ENCODE assay signal across 26 cellular contexts in the genomic region with DNA sequence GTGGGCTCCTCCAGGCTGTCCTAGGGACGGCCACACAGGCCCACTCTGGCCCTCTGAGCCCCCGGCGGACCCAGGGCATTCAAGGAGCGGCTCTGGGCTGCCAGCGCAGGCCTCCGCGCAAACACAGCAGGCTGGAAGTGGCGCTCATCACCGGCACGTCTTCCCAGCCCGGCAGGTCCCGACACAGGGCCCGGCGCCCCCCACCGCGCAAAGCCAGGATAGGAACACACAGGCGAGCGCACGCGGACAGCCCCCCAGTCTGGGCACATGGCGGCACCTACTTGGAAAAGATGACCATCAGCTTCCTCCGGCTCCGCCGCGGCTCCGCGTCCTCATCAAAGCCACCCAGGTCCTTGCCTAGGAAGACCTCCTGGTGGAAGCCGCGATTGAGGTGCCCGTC. TPM values are rescaled to one million over a fixed set of nuclear protein-coding genes. Genes with fewer than 3 reads are reported as not detected.
DNase-seq lines count a peak whose midpoint lies in the region; ATAC-seq, FAIRE-seq and TF ChIP-seq lines count a peak whose summit lies in the region.
"Had no signal": no experiment of that assay in that cellular context is flagged by ENCODE, and none has a peak within 500 bp of the region (broad histone marks: within the 10 kb centered on the region; RNA-seq: fewer than 3 reads in every experiment).

No MANE protein-coding gene starts in this region.

- TF ChIP-seq RAD21 in HCT116 (IDR thresholded peaks at IDR 0.05; ENCODE audit: low read depth) (no peak), K562 (CRISPR knock-in tag; conservative IDR thresholded peaks at IDR 0.05 in 1 of 2, IDR thresholded peaks at IDR 0.05 in 1 of 2) (no peak)

- H3K9me3 ChIP-seq in HCT116 (ENCODE audit: control insufficient read depth in 1 of 2, insufficient read depth in 1 of 2, low read depth in 1 of 2, low read length in 2 of 2) (no peaks in the 10 kb centered on the region), Loucy (ENCODE audit: insufficient read depth, low read depth, low read length) (no peaks in the 10 kb centered on the region), K562 (replicated peaks; ENCODE audit: control insufficient read depth, insufficient read depth, low read depth, low read length) (peaks cover 5% of the 10 kb centered on the region), tibial nerve (no peaks in the 10 kb centered on the region)
- H3K9me3 ChIP-seq: A549; BLaER1 treated with 17β-estradiol and CSF1 and Interleukin-3, amounts not matched to agents 10 nM and 100 nM; Caco-2 had no signal

- peaks cover 74% of the 10 kb centered on the region for H3K36me3 Mint-ChIP-seq in activated T-cell treated with anti-CD3 and anti-CD28 coated beads, Interleukin-2, amount 50 U/mL, for 24 hours (ENCODE audit: low read depth)

- no peaks in the 10 kb centered on the region for H3F3A ChIP-seq in Loucy (ENCODE audit: low read depth)

- H3K9me1 ChIP-seq in K562 (ENCODE audit: control insufficient read depth, insufficient read depth, low read length): no peaks in the 10 kb centered on the region

- H3K9ac ChIP-seq in HCT116 (ENCODE audit: low read length): no peak overlapping the region
- H3K9ac ChIP-seq in Loucy (ENCODE audit: low read depth, low read length, poor library complexity, severe bottlenecking): no peak overlapping the region
- H3K9ac ChIP-seq in K562 (ENCODE audit: insufficient read depth in 1 of 2, low read depth in 2 of 2, low read length in 2 of 2): no peak overlapping the region; a peak in 1 of 4 replicates

- TF ChIP-seq CTCF in HCT116 (IDR thresholded peaks at IDR 0.05 in 2 of 3, conservative IDR thresholded peaks at IDR 0.05 in 1 of 3; ENCODE audit: borderline replicate concordance in 1 of 3, insufficient read depth in 1 of 3, low read depth in 2 of 3, low read length in 2 of 3) (no peak), Loucy (conservative IDR thresholded peaks at IDR 0.05; ENCODE audit: low read length) (no peak), K562 (IDR thresholded peaks at IDR 0.05 in 2 of 3, conservative IDR thresholded peaks at IDR 0.05 in 1 of 3; ENCODE audit: insufficient read depth in 2 of 3, low read depth in 1 of 3, low read length in 3 of 3) (no peak), tibial nerve (IDR thresholded peaks at IDR 0.05) (no peak)

- POLR2A ChIA-PET in HCT116 (lab: Charles Lee) (no interaction called here), K562 (lab: Yijun Ruan, JAX) (interaction anchor here (1.3 kb wide), 1 partner anchor 23 kb away, joined by 5 read pairs; no protein-coding TSS in a partner anchor)

- H3K27ac ChIP-seq in HCT116 (ENCODE audit: low read depth, low read length): peak overlapping the region; percentile 26; the same call in 1 of the 2 replicates
- H3K27ac ChIP-seq in K562 (ENCODE audit: extremely low read depth, low read depth, low read length): no peak overlapping the region
- H3K27ac ChIP-seq in tibial nerve: no peak overlapping the region
- H3K27ac ChIP-seq: 22Rv1; A549; BLaER1 treated with 17β-estradiol and CSF1 and Interleukin-3, amounts not matched to agents 10 nM and 100 nM; C4-2B had no signal

- H3K9me2 ChIP-seq in HCT116 (ENCODE audit: insufficient read depth): no peaks in the 10 kb centered on the region
- H3K9me2 ChIP-seq in Loucy (replicated peaks; ENCODE audit: low read depth, low read length): no peaks in the 10 kb centered on the region

- intact Hi-C loops in HCT116 (cut with micrococcal nuclease): no loop called here
- intact Hi-C loops in K562 (cut with micrococcal nuclease): no loop called here

- H3K79me2 ChIP-seq in HCT116 (ENCODE audit: insufficient read depth, low read length) (peaks cover 83% of the 10 kb centered on the region), Loucy (ENCODE audit: insufficient read depth, low read length) (peaks cover 81% of the 10 kb centered on the region), K562 (ENCODE audit: control insufficient read depth, insufficient read depth, low read length) (peaks cover 83% of the 10 kb centered on the region)

- no peak overlapping the region for H3K4me3 Mint-ChIP-seq in activated T-cell treated with anti-CD3 and anti-CD28 coated beads, Interleukin-2, amount 50 U/mL, for 24 hours
- H3K4me3 Mint-ChIP-seq: B cell; CD4-positive, alpha-beta T cell; CD8-positive, alpha-beta T cell had no signal

- peaks cover 13 to 24% of the 10 kb centered on the region in 2 experiments for H3K36me3 ChIP-seq in HCT116 (ENCODE audit: control insufficient read depth in 1 of 2, insufficient read depth in 2 of 2, low read length in 2 of 2)
- peaks cover 16% of the 10 kb centered on the region; the same call in 1 of the 2 replicates for H3K36me3 ChIP-seq in Loucy (ENCODE audit: insufficient read depth, low read length)
- peaks cover 71% of the 10 kb centered on the region; the same call in 2 of the 3 replicates for H3K36me3 ChIP-seq in K562 (ENCODE audit: control insufficient read depth, insufficient read depth, low read length)
- peaks cover 2 to 62% (median 10%) of the 10 kb centered on the region in 3 donors for H3K36me3 ChIP-seq in tibial nerve

- no peak for FAIRE-seq in K562 (lab: Jason Lieb, UNC)
- no peak for FAIRE-seq in GM12891 (lab: Jason Lieb, UNC)
- FAIRE-seq: A549, D721Med, G401.6, GM12892, GM19239 had no signal

- no peak for TF ChIP-seq EP300 in K562 (IDR thresholded peaks at IDR 0.05; ENCODE audit: low read length)
- no peak for TF ChIP-seq EP300 in tibial nerve (IDR thresholded peaks at IDR 0.05)

- H3K27me3 Mint-ChIP-seq in activated T-cell treated with anti-CD3 and anti-CD28 coated beads, Interleukin-2, amount 50 U/mL, for 24 hours: no peaks in the 10 kb centered on the region
- H3K27me3 Mint-ChIP-seq: B cell; CD4-positive, alpha-beta T cell had no signal

- H3K4me2 ChIP-seq in HCT116 (ENCODE audit: low read length) (no peak overlapping the region), Loucy (ENCODE audit: low read depth, low read length, poor library complexity, severe bottlenecking) (peak overlapping the region; percentile 78), K562 (ENCODE audit: insufficient read depth, low read length) (no peak overlapping the region)
- H3K4me2 ChIP-seq: A549; BLaER1 treated with 17β-estradiol and CSF1 and Interleukin-3, amounts not matched to agents 10 nM and 100 nM had no signal

- H3K4me3 ChIP-seq in HCT116 (replicated peaks in 1 of 2; ENCODE audit: low read depth in 1 of 2, low read length in 2 of 2) (no peak overlapping the region), Loucy (ENCODE audit: low read length, poor library complexity, severe bottlenecking) (peak overlapping the region; percentile 20), K562 (no peak overlapping the region), tibial nerve (no peak overlapping the region)
- H3K4me3 ChIP-seq: A549; BLaER1 treated with 17β-estradiol and CSF1 and Interleukin-3, amounts not matched to agents 10 nM and 100 nM had no signal

- peaks cover 3 to 19% of the 10 kb centered on the region in 2 experiments; a peak in 1 of 4 replicates for H3K4me1 ChIP-seq in HCT116 (ENCODE audit: control insufficient read depth in 1 of 2, insufficient read depth in 2 of 2, low read length in 2 of 2)
- peaks cover 23% of the 10 kb centered on the region for H3K4me1 ChIP-seq in Loucy (ENCODE audit: insufficient read depth, low read length, poor library complexity, severe bottlenecking)
- H3K4me1 ChIP-seq in K562 (replicated peaks in 1 of 2; ENCODE audit: control insufficient read depth in 2 of 2, insufficient read depth in 2 of 2, low read length in 2 of 2): peaks cover 6 to 68% of the 10 kb centered on the region in 2 experiments; a peak in 4 of 5 replicates
- peaks cover 0 to 32% (median 20%) of the 10 kb centered on the region in 4 donors for H3K4me1 ChIP-seq in tibial nerve

- H3K27me3 ChIP-seq in HCT116 (ENCODE audit: insufficient read depth, low read length) (no peaks in the 10 kb centered on the region), Loucy (ENCODE audit: insufficient read depth, low read length, poor library complexity, severe bottlenecking) (no peaks in the 10 kb centered on the region), K562 (ENCODE audit: control insufficient read depth in 2 of 2, insufficient read depth in 2 of 2, low read length in 2 of 2) (no peaks in the 10 kb centered on the region), tibial nerve (no peaks in the 10 kb centered on the region)
- H3K27me3 ChIP-seq: BLaER1 treated with 17β-estradiol and CSF1 and Interleukin-3, amounts not matched to agents 10 nM and 100 nM had no signal

- peak overlapping the region; percentile 40 for H3K27ac Mint-ChIP-seq in activated T-cell treated with anti-CD3 and anti-CD28 coated beads, Interleukin-2, amount 50 U/mL, for 24 hours
- H3K27ac Mint-ChIP-seq: B cell; CD8-positive, alpha-beta T cell had no signal

- H4K20me1 ChIP-seq in HCT116 (ENCODE audit: insufficient read depth): no peaks in the 10 kb centered on the region
- peaks cover 32% of the 10 kb centered on the region for H4K20me1 ChIP-seq in Loucy (ENCODE audit: insufficient read depth, low read length, poor library complexity, severe bottlenecking)
- H4K20me1 ChIP-seq in K562 (replicated peaks; ENCODE audit: control insufficient read depth, insufficient read depth, low read length): peaks cover 6% of the 10 kb centered on the region; the same call in 1 of the 2 replicates

- H2AFZ ChIP-seq in HCT116 (ENCODE audit: low read depth, low read length, poor library complexity, severe bottlenecking) (no peak overlapping the region), Loucy (ENCODE audit: low read length) (no peak overlapping the region), K562 (ENCODE audit: low read depth, low read length) (no peak overlapping the region)

- H3K9me3 Mint-ChIP-seq in activated T-cell treated with anti-CD3 and anti-CD28 coated beads, Interleukin-2, amount 50 U/mL, for 24 hours: no peaks in the 10 kb centered on the region
- H3K9me3 Mint-ChIP-seq: CD4-positive, alpha-beta T cell; CD8-positive, alpha-beta T cell had no signal

- in situ Hi-C loops in K562 (cut with MboI): no loop called here

- RAD21 ChIA-PET in HCT116 (lab: Charles Lee; ENCODE audit: low non-redundant PET in 1 of 2, low total read pairs in 2 of 2, uncharacterized antibody in 2 of 2, unreplicated experiment in 2 of 2): interaction anchor here in 1 of 2 experiments (0.6 kb wide), 1 partner anchor 20 kb away, joined by 4 read pairs; no protein-coding TSS in a partner anchor

- CTCF ChIA-PET in HCT116 (lab: Charles Lee): no interaction called here
- CTCF ChIA-PET in K562 (lab: Yijun Ruan, JAX; ENCODE audit: low intra/inter-chr PET ratio): no interaction called here

- DNase-seq in activated T-cell treated with anti-CD3 and anti-CD28 coated beads, Interleukin-2, amount 50 U/mL, for 24 hours: no peak
- no peak for DNase-seq in activated T-cell treated with anti-CD3 and anti-CD28 coated beads, Interleukin-2, amount 50 U/mL, for 1 hour
- DNase-seq in HCT116 (ENCODE audit: low read depth, low spot score) (no peak), K562 (ENCODE audit: extremely low read depth in 1 of 4, low spot score in 3 of 4) (no peak), tibial nerve (ENCODE audit: low spot score in 2 of 2) (no peak), GM12891 (ENCODE audit: insufficient read length, low spot score) (no peak), SKM-1 treated with dmso at 0.1 percent for 144 hours (lab: John Stamatoyannopoulos, UW; ENCODE audit: unreplicated experiment) (no peak)
- DNase-seq: AML-193; Caco-2; Calu3; CD4-positive, alpha-beta T cell; CD8-positive, alpha-beta T cell; DMS79 treated with DMSO at 0.1 percent for 48 hours; GF-D8 had no signal

- no TSS peak for BruUV-seq in HCT116 (replicated peaks; lab: Mats Ljungman, UMichigan)
- BruUV-seq in K562 (replicated peaks; lab: Mats Ljungman, UMichigan): no TSS peak

- peaks cover 32% of the 10 kb centered on the region for H3K4me1 Mint-ChIP-seq in activated T-cell treated with anti-CD3 and anti-CD28 coated beads, Interleukin-2, amount 50 U/mL, for 24 hours (ENCODE audit: low read depth)

- WGBS in K562 (ENCODE audit: insufficient coverage, low coverage, missing lambda C conversion rate): 96% methylated on average over 28 of the region's 30 CpGs
- 96 to 98% methylated on average over 24 to 29 of the region's 30 CpGs for WGBS in tibial nerve, 2 donors

- TF ChIP-seq POLR2A in HCT116 (IDR thresholded peaks at IDR 0.05; ENCODE audit: borderline replicate concordance, extremely low read depth, insufficient read depth, insufficient read length) (no peak), K562 (conservative IDR thresholded peaks at IDR 0.05) (no peak), tibial nerve (IDR thresholded peaks at IDR 0.05) (no peak), GM12891 (IDR thresholded peaks at IDR 0.05; ENCODE audit: low read depth, low read length) (no peak)

- no peak for ATAC-seq in HCT116
- no peak for ATAC-seq in K562
- ATAC-seq: A549; CD8-positive, alpha-beta T cell had no signal

RNA-seq across cellular contexts. Expression of a gene that starts 3.6 kb away (rescaled TPM):
- total RNA-seq in HCT116 (2021; ENCODE audit: unreplicated experiment): 133 TPM
- 118 and 119 TPM in 2 replicates for polyA plus RNA-seq in HCT116 (2012)
- total RNA-seq in K562 (2011; cell fraction: chromatin; rRNA removed; ENCODE audit: low replicate concordance): 114 and 239 TPM in 2 replicates
- total RNA-seq in K562 (2011; cell fraction: nucleolus; rRNA removed): 360 and 385 TPM in 2 replicates
- 146 and 213 TPM in 2 replicates for total RNA-seq in K562 (2011; cell fraction: nucleoplasm; rRNA removed)
- total RNA-seq in K562 (2014; rRNA removed): 82.6 and 118 TPM in 2 replicates
- 18.1 and 30.3 TPM in 2 replicates for total RNA-seq in K562 (2014; rRNA removed; fragmentation: Illumina TruSeq; extraction: Trizol)
- 62.2 and 65.2 TPM in 2 replicates for total RNA-seq in K562 (2015; rRNA removed; fragmentation: Illumina TruSeq; extraction: Trizol)
- 152 and 160 TPM in 2 replicates for total RNA-seq in K562 (2021)
- 43.8 and 77.2 TPM in 2 replicates for polyA plus RNA-seq in K562 (2011; rRNA removed)
- 44.3 and 73.9 TPM in 2 replicates for polyA plus RNA-seq in K562 (2011; cell fraction: cytosol; rRNA removed)
- polyA plus RNA-seq in K562 (2011; cell fraction: nucleus; rRNA removed): 122 and 161 TPM in 2 replicates
- polyA plus RNA-seq in K562 (2012): 112 and 208 TPM in 2 replicates
- polyA plus RNA-seq in K562 (2014; fragmentation: Illumina TruSeq; extraction: Trizol): 66.0 and 88.1 TPM in 2 replicates
- polyA plus RNA-seq in K562 (2014; fragmentation: Nextera tagmentation; extraction: Ambion mirVana): 1 to 10 TPM in 1 of 2 experiments, under 1 TPM in 1; 0.35 to 4.9 TPM
- polyA plus RNA-seq in K562 (2014; rRNA removed): 93.4 and 101 TPM in 2 replicates
- 59.1 and 63.4 TPM in 2 replicates for polyA minus RNA-seq in K562 (2011; rRNA and poly(A)+ RNA removed)
- polyA minus RNA-seq in K562 (2011; cell fraction: cytosol; rRNA and poly(A)+ RNA removed): 37.0 and 61.3 TPM in 2 replicates
- polyA minus RNA-seq in K562 (2011; cell fraction: nucleus; rRNA and poly(A)+ RNA removed): 48.9 and 83.4 TPM in 2 replicates
- 100 to 1,000 TPM in 3 of 4 donors, 10 to 100 TPM in 1; 93.3 to 170 (median 110) TPM for total RNA-seq in tibial nerve
- polyA plus RNA-seq in GM12891 (2012; ENCODE audit: low read depth, missing spikeins): 46.8 TPM

RNA-seq across cellular contexts. Expression of a gene that starts 3.9 kb away (rescaled TPM):
- total RNA-seq in HCT116 (2021; ENCODE audit: unreplicated experiment): 16.3 TPM
- 7.1 and 7.8 TPM in 2 replicates for polyA plus RNA-seq in HCT116 (2012)
- total RNA-seq in K562 (2011; cell fraction: chromatin; rRNA removed; ENCODE audit: low replicate concordance): 17.5 and 35.5 TPM in 2 replicates
- 36.8 and 43.7 TPM in 2 replicates for total RNA-seq in K562 (2011; cell fraction: nucleolus; rRNA removed)
- total RNA-seq in K562 (2011; cell fraction: nucleoplasm; rRNA removed): 21.1 and 24.3 TPM in 2 replicates
- total RNA-seq in K562 (2014; rRNA removed): 29.8 and 33.0 TPM in 2 replicates
- total RNA-seq in K562 (2014; rRNA removed; fragmentation: Illumina TruSeq; extraction: Trizol): 6.8 and 9.0 TPM in 2 replicates
- 12.8 and 13.9 TPM in 2 replicates for total RNA-seq in K562 (2015; rRNA removed; fragmentation: Illumina TruSeq; extraction: Trizol)
- 27.9 and 28.1 TPM in 2 replicates for total RNA-seq in K562 (2021)
- 5.6 and 7.8 TPM in 2 replicates for polyA plus RNA-seq in K562 (2011; rRNA removed)
- 10.2 and 34.2 TPM in 2 replicates for polyA plus RNA-seq in K562 (2011; cell fraction: cytosol; rRNA removed)
- polyA plus RNA-seq in K562 (2011; cell fraction: nucleus; rRNA removed): 7.7 and 12.7 TPM in 2 replicates
- 13.9 and 16.7 TPM in 2 replicates for polyA plus RNA-seq in K562 (2012)
- polyA plus RNA-seq in K562 (2014; fragmentation: Illumina TruSeq; extraction: Trizol): 8.4 and 9.9 TPM in 2 replicates
- 1 to 10 TPM in 1 of 2 experiments, under 1 TPM in 1; 0.68 to 1.0 TPM for polyA plus RNA-seq in K562 (2014; fragmentation: Nextera tagmentation; extraction: Ambion mirVana)
- polyA plus RNA-seq in K562 (2014; rRNA removed): 15.8 and 17.2 TPM in 2 replicates
- 6.9 and 10.1 TPM in 2 replicates for polyA minus RNA-seq in K562 (2011; rRNA and poly(A)+ RNA removed)
- polyA minus RNA-seq in K562 (2011; cell fraction: cytosol; rRNA and poly(A)+ RNA removed): 9.6 and 12.9 TPM in 2 replicates
- polyA minus RNA-seq in K562 (2011; cell fraction: nucleus; rRNA and poly(A)+ RNA removed): 23.0 and 24.2 TPM in 2 replicates
- total RNA-seq in tibial nerve: 10 to 100 TPM; 13.3 to 24.0 (median 21.4) TPM
- 5.0 TPM for polyA plus RNA-seq in GM12891 (2012; ENCODE audit: low read depth, missing spikeins)

RNA-seq across cellular contexts. Expression of a gene that starts 14.2 kb away (rescaled TPM):
- 0.37 TPM for total RNA-seq in HCT116 (2021; ENCODE audit: unreplicated experiment)
- polyA plus RNA-seq in HCT116 (2012): 0.09 TPM in 1 of 2 replicates, not detected in the other
- total RNA-seq in K562 (2011; cell fraction: chromatin; rRNA removed; ENCODE audit: low replicate concordance): 0.44 TPM in 1 of 2 replicates, not detected in the other
- 0.66 and 1.7 TPM in 2 replicates for total RNA-seq in K562 (2011; cell fraction: nucleolus; rRNA removed)
- total RNA-seq in K562 (2011; cell fraction: nucleoplasm; rRNA removed): not detected in 2 replicates
- total RNA-seq in K562 (2014; rRNA removed): 0.23 TPM in 1 of 2 replicates, not detected in the other
- not detected in 2 replicates for total RNA-seq in K562 (2014; rRNA removed; fragmentation: Illumina TruSeq; extraction: Trizol)
- 0.07 TPM in 1 of 2 replicates, not detected in the other for total RNA-seq in K562 (2015; rRNA removed; fragmentation: Illumina TruSeq; extraction: Trizol)
- total RNA-seq in K562 (2021): 0.44 and 0.47 TPM in 2 replicates
- polyA plus RNA-seq in K562 (2011; rRNA removed): 0.08 TPM in 1 of 2 replicates, not detected in the other
- 0.19 and 0.39 TPM in 2 replicates for polyA plus RNA-seq in K562 (2011; cell fraction: cytosol; rRNA removed)
- polyA plus RNA-seq in K562 (2011; cell fraction: nucleus; rRNA removed): 0.74 and 1.3 TPM in 2 replicates
- 0.65 TPM in 1 of 2 replicates, not detected in the other for polyA plus RNA-seq in K562 (2012)
- not detected in 2 replicates for polyA plus RNA-seq in K562 (2014; fragmentation: Illumina TruSeq; extraction: Trizol)
- polyA plus RNA-seq in K562 (2014; fragmentation: Nextera tagmentation; extraction: Ambion mirVana): not detected
- 0.16 TPM in 1 of 2 replicates, not detected in the other for polyA plus RNA-seq in K562 (2014; rRNA removed)
- not detected in 2 replicates for polyA minus RNA-seq in K562 (2011; rRNA and poly(A)+ RNA removed)
- not detected in 2 replicates for polyA minus RNA-seq in K562 (2011; cell fraction: cytosol; rRNA and poly(A)+ RNA removed)
- polyA minus RNA-seq in K562 (2011; cell fraction: nucleus; rRNA and poly(A)+ RNA removed): 0.22 and 0.27 TPM in 2 replicates
- total RNA-seq in tibial nerve: 1 to 10 TPM in 2 of 4 donors, under 1 TPM in 2; 0.39 to 3.7 (median 0.97) TPM
- polyA plus RNA-seq in GM12891 (2012; ENCODE audit: low read depth, missing spikeins): 13.1 TPM
- total RNA-seq: A172, Caco-2, Calu3 had no signal
- polyA plus RNA-seq: A549, BJ had no signal

RNA-seq across cellular contexts. Expression of a gene that starts 18.3 kb away (rescaled TPM):
- total RNA-seq in HCT116 (2021; ENCODE audit: unreplicated experiment) (6.9 TPM), K562 (2014; rRNA removed) (1.3 and 1.6 TPM in 2 replicates), K562 (2014; rRNA removed; fragmentation: Illumina TruSeq; extraction: Trizol) (not detected in 2 replicates), K562 (2015; rRNA removed; fragmentation: Illumina TruSeq; extraction: Trizol) (0.58 and 0.75 TPM in 2 replicates), K562 (2021) (2.2 and 3.7 TPM in 2 replicates), tibial nerve (1 to 10 TPM in 3 of 4 donors, under 1 TPM in 1; 0.84 to 3.0 (median 1.8) TPM)
- 4.1 and 4.2 TPM in 2 replicates for polyA plus RNA-seq in HCT116 (2012)
- 2.5 and 12.6 TPM in 2 replicates for total RNA-seq in K562 (2011; cell fraction: chromatin; rRNA removed; ENCODE audit: low replicate concordance)
- total RNA-seq in K562 (2011; cell fraction: nucleolus; rRNA removed): 9.5 and 10.8 TPM in 2 replicates
- total RNA-seq in K562 (2011; cell fraction: nucleoplasm; rRNA removed): 4.3 and 7.0 TPM in 2 replicates
- polyA plus RNA-seq in K562 (2011; rRNA removed) (0.43 and 1.1 TPM in 2 replicates), K562 (2014; fragmentation: Illumina TruSeq; extraction: Trizol) (1.1 TPM in 1 of 2 replicates, not detected in the other), K562 (2014; fragmentation: Nextera tagmentation; extraction: Ambion mirVana) (under 1 TPM in 1 of 2 experiments, not detected in 1; 0.11 TPM), K562 (2014; rRNA removed) (1.3 and 4.3 TPM in 2 replicates)
- polyA plus RNA-seq in K562 (2011; cell fraction: cytosol; rRNA removed): 0.50 and 1.2 TPM in 2 replicates
- polyA plus RNA-seq in K562 (2011; cell fraction: nucleus; rRNA removed): 18.7 and 21.7 TPM in 2 replicates
- 1.6 and 4.8 TPM in 2 replicates for polyA plus RNA-seq in K562 (2012)
- polyA minus RNA-seq in K562 (2011; rRNA and poly(A)+ RNA removed): not detected in 2 replicates
- polyA minus RNA-seq in K562 (2011; cell fraction: cytosol; rRNA and poly(A)+ RNA removed): not detected in 2 replicates
- 1.1 and 1.8 TPM in 2 replicates for polyA minus RNA-seq in K562 (2011; cell fraction: nucleus; rRNA and poly(A)+ RNA removed)
- 0.81 TPM for polyA plus RNA-seq in GM12891 (2012; ENCODE audit: low read depth, missing spikeins)
- total RNA-seq: A172 had no signal

RNA-seq across cellular contexts. Expression of a gene that starts 21.8 kb away (rescaled TPM):
- total RNA-seq in HCT116 (2021; ENCODE audit: unreplicated experiment): 56.2 TPM
- polyA plus RNA-seq in HCT116 (2012): 52.4 and 63.6 TPM in 2 replicates
- not detected in 2 replicates for total RNA-seq in K562 (2011; cell fraction: chromatin; rRNA removed; ENCODE audit: low replicate concordance)
- 0.50 TPM in 1 of 2 replicates, not detected in the other for total RNA-seq in K562 (2011; cell fraction: nucleolus; rRNA removed)
- total RNA-seq in K562 (2011; cell fraction: nucleoplasm; rRNA removed): not detected in 2 replicates
- total RNA-seq in K562 (2014; rRNA removed): not detected in 2 replicates
- not detected in 2 replicates for total RNA-seq in K562 (2014; rRNA removed; fragmentation: Illumina TruSeq; extraction: Trizol)
- not detected in 2 replicates for total RNA-seq in K562 (2015; rRNA removed; fragmentation: Illumina TruSeq; extraction: Trizol)
- 0.27 TPM in 1 of 2 replicates, not detected in the other for total RNA-seq in K562 (2021)
- not detected in 2 replicates for polyA plus RNA-seq in K562 (2011; rRNA removed)
- not detected in 2 replicates for polyA plus RNA-seq in K562 (2011; cell fraction: cytosol; rRNA removed)
- 0.25 and 0.26 TPM in 2 replicates for polyA plus RNA-seq in K562 (2011; cell fraction: nucleus; rRNA removed)
- 0.19 TPM in 1 of 2 replicates, not detected in the other for polyA plus RNA-seq in K562 (2012)
- polyA plus RNA-seq in K562 (2014; fragmentation: Illumina TruSeq; extraction: Trizol): not detected in 2 replicates
- polyA plus RNA-seq in K562 (2014; fragmentation: Nextera tagmentation; extraction: Ambion mirVana): not detected
- 0.24 TPM in 1 of 2 replicates, not detected in the other for polyA plus RNA-seq in K562 (2014; rRNA removed)
- not detected in 2 replicates for polyA minus RNA-seq in K562 (2011; rRNA and poly(A)+ RNA removed)
- not detected in 2 replicates for polyA minus RNA-seq in K562 (2011; cell fraction: cytosol; rRNA and poly(A)+ RNA removed)
- not detected in 2 replicates for polyA minus RNA-seq in K562 (2011; cell fraction: nucleus; rRNA and poly(A)+ RNA removed)
- total RNA-seq in tibial nerve: under 1 TPM in 1 of 4 donors, not detected in 3; 0.44 TPM
- polyA plus RNA-seq in GM12891 (2012; ENCODE audit: low read depth, missing spikeins): 13.1 TPM
- total RNA-seq: A172, Caco-2, Calu3 had no signal
- polyA plus RNA-seq: A549 had no signal
